Comparison of ENCODE assay signal across 17 cellular contexts in the genomic region with DNA sequence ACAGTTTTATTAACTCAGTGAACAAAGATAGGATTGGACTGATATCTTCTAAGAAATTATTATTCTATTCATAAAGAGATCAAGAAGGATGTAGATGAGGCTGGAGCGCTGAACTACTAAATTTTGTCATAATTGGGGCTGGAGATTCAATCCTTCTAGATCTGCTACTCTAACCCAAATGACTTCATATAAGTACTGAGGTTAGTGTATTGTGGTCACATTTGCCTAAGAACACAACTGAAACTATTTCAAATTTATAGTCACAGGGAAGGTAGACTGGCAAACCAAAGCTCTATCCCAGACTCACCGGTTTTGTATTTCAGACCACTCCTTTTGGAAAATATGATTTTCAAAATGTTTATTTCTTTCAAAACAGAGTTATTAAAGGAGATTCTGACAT.
"Had no signal": no experiment of that assay in that cellular context is flagged by ENCODE, and none has a peak within 500 bp of the region (broad histone marks: within the 10 kb centered on the region; RNA-seq: fewer than 3 reads in every experiment).

No MANE protein-coding gene starts in this region.

- H3K36me3 ChIP-seq: left lung, upper lobe of left lung had no signal

- ATAC-seq: left lung; psoas muscle; sciatic nerve; stimulated activated naive CD8-positive, alpha-beta T cell treated with anti-CD3 and anti-CD28 coated beads, Interleukin-15, Interleukin-2, amounts not matched to agents 100 U/mL and 50 U/mL, for 24 hours; WTC11 had no signal

- H3K27me3 Mint-ChIP-seq: activated CD4-positive, alpha-beta T cell treated with anti-CD3 and anti-CD28 coated beads, Interleukin-2, amount 10 ng/mL, durations not matched to agents 7 days and 5 days; activated naive CD4-positive, alpha-beta T cell treated with anti-CD3 and anti-CD28 coated beads, Interleukin-2, amount 50 U/mL, for 24 hours; memory B cell had no signal

- H3K4me1 ChIP-seq: psoas muscle had no signal

- DNase-seq: activated CD4-positive, alpha-beta T cell treated with anti-CD3 and anti-CD28 coated beads, Interleukin-2, amount 10 ng/mL, durations not matched to agents 7 days and 5 days; activated T-cell treated with anti-CD3 and anti-CD28 coated beads for 4 hours; caudate nucleus; effector memory CD4-positive, alpha-beta T cell; left lung; psoas muscle; stimulated activated CD4-positive, alpha-beta T cell treated with anti-CD3 and anti-CD28 coated beads, Interleukin-12 subunit alpha, Interleukin-12 subunit beta, amount 100 ng/mL, for 4 hours; stimulated activated CD4-positive, alpha-beta T cell treated with anti-CD3 and anti-CD28 coated beads, Interleukin-2, amount 100 ng/mL, for 48 hours; stimulated activated naive CD8-positive, alpha-beta T cell treated with anti-CD3 and anti-CD28 coated beads, Interleukin-15, Interleukin-2, amounts not matched to agents 100 U/mL and 50 U/mL, for 24 hours; upper lobe of left lung had no signal

- H3K27me3 ChIP-seq: left lung, upper lobe of left lung had no signal

- H3K4me3 Mint-ChIP-seq: activated CD4-positive, alpha-beta T cell treated with anti-CD3 and anti-CD28 coated beads, Interleukin-2, amount 10 ng/mL, durations not matched to agents 7 days and 5 days; activated naive CD4-positive, alpha-beta T cell treated with anti-CD3 and anti-CD28 coated beads, Interleukin-2, amount 50 U/mL, for 24 hours; memory B cell; nephron; WTC11 had no signal

- H3K27ac Mint-ChIP-seq: activated CD4-positive, alpha-beta T cell treated with anti-CD3 and anti-CD28 coated beads, Interleukin-2, amount 10 ng/mL, durations not matched to agents 7 days and 5 days; activated naive CD4-positive, alpha-beta T cell treated with anti-CD3 and anti-CD28 coated beads, Interleukin-2, amount 50 U/mL, for 24 hours; activated T-helper 2 cell treated with anti-CD3 and anti-CD28 coated beads, Interferon-gamma antibody, Interleukin-2, Interleukin-4, amounts not matched to agents 10 μg/mL and 5 μg/mL and 100 μg/mL, durations not matched to agents 14 hours and 24 hours and 36 hours; memory B cell; nephron had no signal

- H3K4me1 Mint-ChIP-seq: activated CD4-positive, alpha-beta T cell treated with anti-CD3 and anti-CD28 coated beads, Interleukin-2, amount 10 ng/mL, durations not matched to agents 7 days and 5 days; activated naive CD4-positive, alpha-beta T cell treated with anti-CD3 and anti-CD28 coated beads, Interleukin-2, amount 50 U/mL, for 24 hours; memory B cell had no signal

- H3K9me3 Mint-ChIP-seq: activated CD4-positive, alpha-beta T cell treated with anti-CD3 and anti-CD28 coated beads, Interleukin-2, amount 10 ng/mL, durations not matched to agents 7 days and 5 days; activated naive CD4-positive, alpha-beta T cell treated with anti-CD3 and anti-CD28 coated beads, Interleukin-2, amount 50 U/mL, for 24 hours; nephron; WTC11 had no signal

- H3K9me3 ChIP-seq: left lung, psoas muscle, upper lobe of left lung had no signal

- H3K27ac ChIP-seq: coronary artery, left lung, psoas muscle, upper lobe of left lung had no signal

- H3K36me3 Mint-ChIP-seq: activated naive CD4-positive, alpha-beta T cell treated with anti-CD3 and anti-CD28 coated beads, Interleukin-2, amount 50 U/mL, for 24 hours; memory B cell; WTC11 had no signal

- H3K4me3 ChIP-seq: coronary artery, left lung, psoas muscle, upper lobe of left lung had no signal
